ENCODE assay signal across 10 cellular contexts in genomic region chr6:160972111-160972510, GRCh38. TPM values are rescaled to one million over a fixed set of nuclear protein-coding genes. Genes with fewer than 3 reads are reported as not detected.
A peak's percentile ranks its signal among the peaks of the same experiment; 100 is the strongest.
DNase-seq lines count a peak whose midpoint lies in the region; ATAC-seq and TF ChIP-seq lines count a peak whose summit lies in the region.
"Had no signal": no experiment of that assay in that cellular context is flagged by ENCODE, and none has a peak within 500 bp of the region (broad histone marks: within the 10 kb centered on the region; RNA-seq: fewer than 3 reads in every experiment).

No MANE protein-coding gene starts in this region.

- no peaks in the 10 kb centered on the region for H3K36me3 ChIP-seq in A673 (ENCODE audit: insufficient read depth, low read length, poor library complexity, severe bottlenecking)

- POLR2A ChIA-PET in A673 (lab: Charles Lee; ENCODE audit: low non-redundant PET) (no interaction called here), MCF 10A (lab: Yijun Ruan, JAX) (interaction anchor here (0.7 to 4.3 kb wide), 4 partner anchors 12 to 873 kb away, joined by 3 to 34 read pairs (median 15); partner anchors contain the start of gene MAP3K4)

- intact Hi-C loops in A673 (cut with micrococcal nuclease; ENCODE audit: unreplicated experiment) = no loop called here
- intact Hi-C loops in MCF 10A (cut with micrococcal nuclease) = no loop called here
- intact Hi-C loops in natural killer cell (cut with micrococcal nuclease) = no loop called here

- CTCF ChIA-PET in A673 (lab: Charles Lee) = no interaction called here
- CTCF ChIA-PET in MCF 10A (lab: Yijun Ruan, JAX) = interaction anchor here (0.6 to 2.6 kb wide), 5 partner anchors 26 to 594 kb away, joined by 3 to 8 read pairs (median 4); no protein-coding TSS in a partner anchor

- peak; percentile 81 for ATAC-seq in GM19043 (IDR thresholded peaks at IDR 0.05; ENCODE audit: low read depth, unreplicated experiment)
- no peak for ATAC-seq in GM19467 (IDR thresholded peaks at IDR 0.05; ENCODE audit: unreplicated experiment)
- ATAC-seq in natural killer cell = no peak

- H3K9me3 Mint-ChIP-seq in MCF 10A (ENCODE audit: unreplicated experiment) (no peaks in the 10 kb centered on the region), natural killer cell (no peaks in the 10 kb centered on the region)

- H3K27ac ChIP-seq in A673 (ENCODE audit: low read depth, low read length, poor library complexity, severe bottlenecking) = no peak overlapping the region

- no peak overlapping the region for H3K27ac Mint-ChIP-seq in MCF 10A (ENCODE audit: low read depth, unreplicated experiment)
- H3K27ac Mint-ChIP-seq in natural killer cell = no peak overlapping the region

- BruUV-seq in A673 (replicated peaks; lab: Mats Ljungman, UMichigan) (no TSS peak), MCF 10A (replicated peaks; lab: Mats Ljungman, UMichigan) (no TSS peak)

- peaks cover 17% of the 10 kb centered on the region for H3K4me1 Mint-ChIP-seq in MCF 10A (ENCODE audit: insufficient read depth, unreplicated experiment)
- H3K4me1 Mint-ChIP-seq in natural killer cell = no peaks in the 10 kb centered on the region

- H3K4me1 ChIP-seq in A673 (ENCODE audit: insufficient read depth, low read length, poor library complexity, severe bottlenecking) = peaks cover 3% of the 10 kb centered on the region

- no peaks in the 10 kb centered on the region for H3K27me3 ChIP-seq in A673 (replicated peaks; ENCODE audit: insufficient read depth, low read depth, low read length, poor library complexity)

- H3K4me3 ChIP-seq in A673 (ENCODE audit: low read depth, low read length, poor library complexity, severe bottlenecking) = no peak overlapping the region

- no peaks in the 10 kb centered on the region for H3K27me3 Mint-ChIP-seq in MCF 10A (ENCODE audit: insufficient read depth, unreplicated experiment)
- H3K27me3 Mint-ChIP-seq in natural killer cell (ENCODE audit: low read depth in 2 of 2) = peaks cover 5 to 33% of the 10 kb centered on the region in 2 donors

- DNase-seq in A673 (ENCODE audit: low spot score) (peak; percentile 30), HS-27A (ENCODE audit: low read depth) (peak; percentile 15), MCF 10A (ENCODE audit: unreplicated experiment) (peak; percentile 75), mesenteric fat pad (ENCODE audit: low spot score) (no peak), natural killer cell (no peak)
- DNase-seq in activated T-cell treated with anti-CD3 and anti-CD28 coated beads, Interleukin-2, amount 50 U/mL, for 1 hour = no peak
- DNase-seq: activated gamma-delta T cell treated with Interleukin-2 at 50 U/mL for 16 hours, COR-L47 had no signal

- no peak overlapping the region for H3K4me3 Mint-ChIP-seq in MCF 10A (ENCODE audit: unreplicated experiment)
- H3K4me3 Mint-ChIP-seq in natural killer cell = no peak overlapping the region

- H3K36me3 Mint-ChIP-seq in MCF 10A (ENCODE audit: insufficient read depth, unreplicated experiment) (no peaks in the 10 kb centered on the region), natural killer cell (no peaks in the 10 kb centered on the region)

- H3K9me3 ChIP-seq in A673 (ENCODE audit: low read depth, low read length, poor library complexity, severe bottlenecking) = no peaks in the 10 kb centered on the region

- TF ChIP-seq CTCF in A673 (conservative IDR thresholded peaks at IDR 0.05; ENCODE audit: low read depth, low read length) (no peak), MCF 10A (IDR thresholded peaks at IDR 0.05; ENCODE audit: unreplicated experiment) (no peak), natural killer cell (IDR thresholded peaks at IDR 0.05) (no peak)

RNA-seq across cellular contexts. Expression of gene MAP3K4, which starts 19.5 kb away (rescaled TPM):
- 37.1 and 51.2 TPM in 2 replicates for total RNA-seq in A673 (2021)
- total RNA-seq in MCF 10A (2022) = 30.9 and 38.7 TPM in 2 replicates
- total RNA-seq in mesenteric fat pad = 49.4 TPM
- total RNA-seq in natural killer cell = 10 to 100 TPM; 46.5 to 79.9 (median 67.0) TPM

Comparison
In these comparisons a context has a peak if more than half of its experiments do, and no peak if none do; other contexts are left out.
1. DNase-seq: peak in A673 (single experiment), HS-27A (single experiment) and MCF 10A (single experiment); none in activated T-cell treated with anti-CD3 and anti-CD28 coated beads, Interleukin-2, amount 50 U/mL, for 1 hour (single experiment), mesenteric fat pad (single experiment) and natural killer cell (single experiment).